In the genomic region with DNA sequence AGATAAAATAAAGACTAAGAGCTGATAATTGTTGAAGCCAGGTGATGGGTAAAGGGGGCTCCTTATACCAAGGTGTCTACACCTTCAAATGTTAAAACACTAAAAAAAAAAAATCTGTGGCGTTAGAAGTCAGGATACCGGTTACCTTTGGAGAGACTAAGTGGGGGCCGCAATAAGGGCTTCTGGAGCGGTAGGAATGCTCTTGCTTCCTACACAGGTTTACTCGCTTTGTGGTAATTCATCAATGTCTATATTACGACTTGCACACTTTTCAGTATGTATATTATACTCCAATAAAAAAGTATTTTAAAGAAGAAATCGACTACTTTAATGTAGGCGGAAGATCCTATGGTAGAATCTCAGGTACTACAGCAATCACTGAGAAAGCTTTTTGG, we compare ENCODE assay signal across 8 cellular contexts. TPM values are rescaled to one million over a fixed set of nuclear protein-coding genes. Genes with fewer than 3 reads are reported as not detected.
A peak's percentile ranks its signal among the peaks of the same experiment; 100 is the strongest.
DNase-seq lines count a peak whose midpoint lies in the region; ATAC-seq and TF ChIP-seq lines count a peak whose summit lies in the region.

No MANE protein-coding gene starts in this region.

- POLR2A ChIA-PET in Panc1 (lab: Charles Lee) = interaction anchor here (0.5 to 0.7 kb wide), 3 partner anchors 19 to 201 kb away, joined by 3 to 7 read pairs (median 4); no protein-coding TSS in a partner anchor

- H3K36me3 Mint-ChIP-seq in progenitor cell of endocrine pancreas (ENCODE audit: insufficient read depth) = peaks cover 6% of the 10 kb centered on the region

- H3K27me3 ChIP-seq in Panc1 (ENCODE audit: control insufficient read depth, insufficient read depth, low read length) (no peaks in the 10 kb centered on the region), esophagus muscularis mucosa (no peaks in the 10 kb centered on the region)

- CTCF ChIA-PET in Panc1 (lab: Charles Lee) = interaction anchor here (1.1 to 1.5 kb wide), 2 partner anchors 13 to 524 kb away, joined by 3 to 5 read pairs; partner anchors contain the start of genes MRPS27 and PTCD2

- H3K27ac ChIP-seq in Panc1 (ENCODE audit: low read length) = peak overlapping the region; percentile 97
- peak overlapping the region; percentile 86 to 96 (median 92) for H3K27ac ChIP-seq in esophagus muscularis mucosa (replicated peaks in 1 of 4)

- H3K4me1 Mint-ChIP-seq in progenitor cell of endocrine pancreas (ENCODE audit: low read depth) = peaks cover 15% of the 10 kb centered on the region

- H3K27ac Mint-ChIP-seq in progenitor cell of endocrine pancreas = peak overlapping the region; percentile 98

- H3K4me1 ChIP-seq in Panc1 (ENCODE audit: control insufficient read depth, insufficient read depth, low read length) = peaks cover 27% of the 10 kb centered on the region
- peaks cover 8 to 29% (median 26%) of the 10 kb centered on the region in 4 donors for H3K4me1 ChIP-seq in esophagus muscularis mucosa

- peaks cover 1% of the 10 kb centered on the region; the same call in 1 of the 2 replicates for H3K36me3 ChIP-seq in Panc1 (ENCODE audit: control insufficient read depth, insufficient read depth, low read length)
- H3K36me3 ChIP-seq in esophagus muscularis mucosa = peaks cover 8 to 36% (median 25%) of the 10 kb centered on the region in 4 donors

- H3K9me3 Mint-ChIP-seq in progenitor cell of endocrine pancreas (ENCODE audit: low read depth) = no peaks in the 10 kb centered on the region

- TF ChIP-seq CTCF in Panc1 (IDR thresholded peaks at IDR 0.05) (no peak), esophagus muscularis mucosa (IDR thresholded peaks at IDR 0.05) (no peak), progenitor cell of endocrine pancreas (IDR thresholded peaks at IDR 0.05; ENCODE audit: unreplicated experiment) (no peak)

- H3K9me3 ChIP-seq in Panc1 (ENCODE audit: control insufficient read depth, insufficient read depth, low read depth, low read length) (no peaks in the 10 kb centered on the region), esophagus muscularis mucosa (no peaks in the 10 kb centered on the region)

- no peak for TF ChIP-seq EP300 in esophagus muscularis mucosa (IDR thresholded peaks at IDR 0.05)

- BruUV-seq in Panc1 (replicated peaks; lab: Mats Ljungman, UMichigan) = no TSS peak

- 7% methylated on average over 8 of the region's 8 CpGs for WGBS in esophagus muscularis mucosa

- DNase-seq in Panc1 (ENCODE audit: low read depth, low spot score) (no peak), esophagus muscularis mucosa (ENCODE audit: extremely low spot score) (no peak), progenitor cell of endocrine pancreas (ENCODE audit: low spot score, unreplicated experiment) (no peak), kidney tubule cell (ENCODE audit: low spot score) (no peak), 8988T (no peak)

- no peak for ATAC-seq in Panc1
- no peak for ATAC-seq in HG03280 (IDR thresholded peaks at IDR 0.05; ENCODE audit: unreplicated experiment)
- no peak for ATAC-seq in GM21737 (IDR thresholded peaks at IDR 0.05; ENCODE audit: unreplicated experiment)

- TF ChIP-seq POLR2A in esophagus muscularis mucosa (IDR thresholded peaks at IDR 0.05; ENCODE audit: low read depth) = no peak

- intact Hi-C loops in Panc1 (cut with micrococcal nuclease; ENCODE audit: unreplicated experiment) = no loop called here
- intact Hi-C loops in esophagus muscularis mucosa (cut with DNase I) = loop anchor here (5.0 to 10.0 kb wide), 3 partner anchors 123 to 413 kb away; no protein-coding TSS in a partner anchor

- peak overlapping the region; percentile 87 for H3K4me3 Mint-ChIP-seq in progenitor cell of endocrine pancreas (ENCODE audit: low read depth)

- H3K27me3 Mint-ChIP-seq in progenitor cell of endocrine pancreas = no peaks in the 10 kb centered on the region

- H3K4me3 ChIP-seq in GM08714 (ENCODE audit: low read length) (peak overlapping the region; percentile 72), Panc1 (ENCODE audit: low read depth in 2 of 2, low read length in 2 of 2) (peak overlapping the region; percentile 63 to 81), esophagus muscularis mucosa (peak overlapping the region; percentile 63 to 80 (median 69))

- in situ Hi-C loops in Panc1 (cut with HindIII; ENCODE audit: low pct_unique_long_range_greater_than_20kb, low sequenced_read_pairs) = no loop called here

RNA-seq across cellular contexts. Expression of gene MRPS27, which starts 12.5 kb away (rescaled TPM):
- 67.2 TPM for total RNA-seq in Panc1 (2021; ENCODE audit: unreplicated experiment)
- 43.7 TPM for polyA plus RNA-seq in Panc1 (2012; ENCODE audit: insufficient read length)
- total RNA-seq in esophagus muscularis mucosa = 10 to 100 TPM; 38.6 to 53.5 (median 45.7) TPM
- total RNA-seq in progenitor cell of endocrine pancreas = 54.7 and 60.6 TPM in 2 replicates

RNA-seq across cellular contexts. Expression of gene PTCD2, which starts 12.6 kb away (rescaled TPM):
- total RNA-seq in Panc1 (2021; ENCODE audit: unreplicated experiment) = 13.0 TPM
- 8.2 TPM for polyA plus RNA-seq in Panc1 (2012; ENCODE audit: insufficient read length)
- total RNA-seq in esophagus muscularis mucosa = 1 to 10 TPM; 3.5 to 7.1 (median 5.8) TPM
- 8.9 and 13.5 TPM in 2 replicates for total RNA-seq in progenitor cell of endocrine pancreas
